ENCODE assay signal across 10 cellular contexts in genomic region chr1:89200668-89201488, GRCh38. TPM values are rescaled to one million over a fixed set of nuclear protein-coding genes. Genes with fewer than 3 reads are reported as not detected.
DNase-seq lines count a peak whose midpoint lies in the region; ATAC-seq lines count a peak whose summit lies in the region.
"Had no signal": no experiment of that assay in that cellular context is flagged by ENCODE, and none has a peak within 500 bp of the region (broad histone marks: within the 10 kb centered on the region; RNA-seq: fewer than 3 reads in every experiment).

No MANE protein-coding gene starts in this region.

- in situ Hi-C loops in KBM-7 (cut with MboI; ENCODE audit: low pct_unique_long_range_greater_than_20kb, low sequenced_read_pairs) = no loop called here

- peak; percentile 54 for ATAC-seq in GM19468 (IDR thresholded peaks at IDR 0.05; ENCODE audit: extremely low read depth, unreplicated experiment)
- peak; percentile 75 for ATAC-seq in HG03442 (IDR thresholded peaks at IDR 0.05; ENCODE audit: unreplicated experiment)
- ATAC-seq in Right ventricle myocardium superior (ENCODE audit: poor library complexity) = peak; percentile 47

- intact Hi-C loops in Right ventricle myocardium superior (cut with DNase I) = no loop called here

- DNase-seq in EH (ENCODE audit: low read depth) = peak; percentile 61
- DNase-seq in Right ventricle myocardium superior = no peak
- DNase-seq in KBM-7 = no peak
- no peak for DNase-seq in NK-92 treated with Interleukin-12 subunit alpha and Interleukin-12 subunit beta, amount 100 ng/mL, for 24 hours (lab: John Stamatoyannopoulos, UW)
- DNase-seq in NCI-H1092 (lab: John Stamatoyannopoulos, UW) = no peak
- no peak for DNase-seq in DMS79 (lab: John Stamatoyannopoulos, UW)
- DNase-seq: stimulated activated CD4-positive, alpha-beta T cell treated with anti-CD3 and anti-CD28 coated beads, Interleukin-15, amount 100 ng/mL, for 24 hours had no signal

RNA-seq across cellular contexts. Expression of gene GBP4, which starts 2.1 kb away (rescaled TPM):
- total RNA-seq in Right ventricle myocardium superior = 7.4 TPM

RNA-seq across cellular contexts. Expression of gene GBP7, which starts 25.1 kb away (rescaled TPM):
- not detected for total RNA-seq in Right ventricle myocardium superior
- total RNA-seq: SK-MEL-5 had no signal
